In genomic region chr10:129165770-129166169, GRCh38 we compare ENCODE assay signal across 35 cellular contexts.
"Had no signal": no experiment of that assay in that cellular context is flagged by ENCODE, and none has a peak within 500 bp of the region (broad histone marks: within the 10 kb centered on the region; RNA-seq: fewer than 3 reads in every experiment).

No MANE protein-coding gene starts in this region.

- H3K4me1 ChIP-seq: ascending aorta had no signal

- H3K9me3 ChIP-seq: ascending aorta had no signal

- H3K9me3 Mint-ChIP-seq: activated B cell treated with CpG ODN at 0.5 μM for 24 hours; activated CD4-positive, alpha-beta memory T cell treated with anti-CD3 and anti-CD28 coated beads for 36 hours; activated CD4-positive, alpha-beta T cell treated with anti-CD3 and anti-CD28 coated beads, Interleukin-2, amount 10 ng/mL, durations not matched to agents 24 days and 14 days; activated CD8-positive, alpha-beta T cell treated with anti-CD3 and anti-CD28 coated beads for 36 hours; activated naive CD4-positive, alpha-beta T cell treated with anti-CD3 and anti-CD28 coated beads, Interleukin-2, amount 10 ng/mL, durations not matched to agents 7 days and 5 days; activated naive CD4-positive, alpha-beta T cell treated with anti-CD3 and anti-CD28 coated beads, Interleukin-2, amount 50 U/mL, for 24 hours; activated naive CD8-positive, alpha-beta T cell treated with anti-CD3 and anti-CD28 coated beads, Interleukin-2, amount 10 ng/mL, durations not matched to agents 7 days and 5 days; activated naive CD8-positive, alpha-beta T cell treated with anti-CD3 and anti-CD28 coated beads, Interleukin-2, amount 50 U/mL, for 24 hours; activated T-cell treated with anti-CD3 and anti-CD28 coated beads, Interleukin-2, amount 50 U/mL, for 4 hours; activated T-cell treated with anti-CD3 and anti-CD28 coated beads, Interleukin-2, amount 50 U/mL, for 72 hours; activated T-helper 1 cell treated with anti-CD3 and anti-CD28 coated beads, Interleukin-12 subunit alpha, Interleukin-12 subunit beta, Interleukin-2, Interleukin-4 antibody, amounts not matched to agents 30 ng/mL and 10 ng/mL and 1 ng/mL, durations not matched to agents 14 hours and 24 hours and 36 hours; activated T-helper 17 cell treated with anti-CD3 and anti-CD28 coated beads, Interleukin-2, amount 50 U/mL, for 72 hours; central memory CD8-positive, alpha-beta T cell; T-helper 1 cell treated with Interleukin-12 subunit alpha and Interleukin-12 subunit beta and Interleukin-4 antibody, amounts not matched to agents 30 μg/mL and 1 μg/mL, for 36 hours; T-helper 2 cell treated with Interferon-gamma antibody and Interleukin-4, amounts not matched to agents 5 μg/mL and 100 μg/mL, for 36 hours had no signal

- H3K36me3 Mint-ChIP-seq: activated CD4-positive, alpha-beta memory T cell treated with anti-CD3 and anti-CD28 coated beads for 36 hours; activated naive CD4-positive, alpha-beta T cell treated with anti-CD3 and anti-CD28 coated beads, Interleukin-2, amount 10 ng/mL, durations not matched to agents 7 days and 5 days; activated naive CD4-positive, alpha-beta T cell treated with anti-CD3 and anti-CD28 coated beads, Interleukin-2, amount 50 U/mL, for 24 hours; activated naive CD8-positive, alpha-beta T cell; activated naive CD8-positive, alpha-beta T cell treated with anti-CD3 and anti-CD28 coated beads, Interleukin-2, amount 10 ng/mL, durations not matched to agents 7 days and 5 days; brain had no signal

- DNase-seq: activated B cell treated with CpG ODN at 0.5 μM for 24 hours; activated CD4-positive, alpha-beta memory T cell treated with anti-CD3 and anti-CD28 coated beads for 36 hours; activated CD4-positive, alpha-beta T cell treated with anti-CD3 and anti-CD28 coated beads for 4 hours; activated CD4-positive, alpha-beta T cell treated with anti-CD3 and anti-CD28 coated beads, Interleukin-2, amount 10 ng/mL, durations not matched to agents 24 days and 14 days; activated CD4-positive, alpha-beta T cell treated with anti-CD3 and anti-CD28 coated beads, Interleukin-2, amount 50 U/mL, for 1 hour; activated CD4-positive, alpha-beta T cell treated with anti-CD3 and anti-CD28 coated beads, Interleukin-2, amount 50 U/mL, for 4 hours; activated CD4-positive, CD25-positive, alpha-beta regulatory T cell treated with anti-CD3 and anti-CD28 coated beads, Interleukin-2, amount 50 U/mL, for 72 hours; activated CD8-positive, alpha-beta memory T cell treated with anti-CD3 and anti-CD28 coated beads, Interleukin-2, amount 50 U/mL, for 4 hours; activated CD8-positive, alpha-beta T cell treated with anti-CD3 and anti-CD28 coated beads for 36 hours; activated effector memory CD4-positive, alpha-beta T cell treated with Interleukin-2 at 50 U/mL for 16 hours; activated gamma-delta T cell; activated naive CD4-positive, alpha-beta T cell treated with anti-CD3 and anti-CD28 coated beads, Interleukin-2, amount 10 ng/mL, durations not matched to agents 7 days and 5 days; activated naive CD4-positive, alpha-beta T cell treated with Interleukin-2 at 50 U/mL for 16 hours; activated naive CD8-positive, alpha-beta T cell treated with anti-CD3 and anti-CD28 coated beads, Interleukin-2, amount 10 ng/mL, durations not matched to agents 7 days and 5 days; activated naive CD8-positive, alpha-beta T cell treated with anti-CD3 and anti-CD28 coated beads, Interleukin-2, amount 50 U/mL, for 24 hours; activated T-cell treated with anti-CD3 and anti-CD28 coated beads for 4 hours; activated T-cell treated with anti-CD3 and anti-CD28 coated beads, Interleukin-2, amount 50 U/mL, for 1 hour; activated T-cell treated with anti-CD3 and anti-CD28 coated beads, Interleukin-2, amount 50 U/mL, for 4 hours; activated T-cell treated with anti-CD3 and anti-CD28 coated beads, Interleukin-2, amount 50 U/mL, for 72 hours; amygdala; anterior cingulate cortex; caudate nucleus; T-helper 2 cell; T-helper 9 cell had no signal

- H3K36me3 ChIP-seq: ascending aorta, cardiac muscle cell had no signal

- H3K27me3 Mint-ChIP-seq: activated B cell treated with CpG ODN at 0.5 μM for 24 hours; activated CD8-positive, alpha-beta T cell treated with anti-CD3 and anti-CD28 coated beads for 36 hours; activated naive CD8-positive, alpha-beta T cell; central memory CD8-positive, alpha-beta T cell had no signal

- H3K27ac ChIP-seq: ascending aorta, cardiac muscle cell, VCaP had no signal

- H3K4me3 Mint-ChIP-seq: activated B cell treated with CpG ODN at 0.5 μM for 24 hours; activated CD4-positive, alpha-beta memory T cell treated with anti-CD3 and anti-CD28 coated beads for 36 hours; activated CD4-positive, alpha-beta T cell treated with anti-CD3 and anti-CD28 coated beads, Interleukin-2, amount 10 ng/mL, durations not matched to agents 24 days and 14 days; activated CD8-positive, alpha-beta T cell treated with anti-CD3 and anti-CD28 coated beads for 36 hours; activated naive CD4-positive, alpha-beta T cell treated with anti-CD3 and anti-CD28 coated beads, Interleukin-2, amount 10 ng/mL, durations not matched to agents 7 days and 5 days; activated naive CD4-positive, alpha-beta T cell treated with anti-CD3 and anti-CD28 coated beads, Interleukin-2, amount 50 U/mL, for 24 hours; activated naive CD8-positive, alpha-beta T cell; activated naive CD8-positive, alpha-beta T cell treated with anti-CD3 and anti-CD28 coated beads, Interleukin-2, amount 10 ng/mL, durations not matched to agents 7 days and 5 days; activated naive CD8-positive, alpha-beta T cell treated with anti-CD3 and anti-CD28 coated beads, Interleukin-2, amount 50 U/mL, for 24 hours; activated T-cell treated with anti-CD3 and anti-CD28 coated beads, Interleukin-2, amount 50 U/mL, for 4 hours; activated T-cell treated with anti-CD3 and anti-CD28 coated beads, Interleukin-2, amount 50 U/mL, for 72 hours; activated T-helper 1 cell treated with anti-CD3 and anti-CD28 coated beads, Interleukin-12 subunit alpha, Interleukin-12 subunit beta, Interleukin-2, Interleukin-4 antibody, amounts not matched to agents 30 ng/mL and 10 ng/mL and 1 ng/mL, durations not matched to agents 14 hours and 24 hours and 36 hours; activated T-helper 17 cell treated with anti-CD3 and anti-CD28 coated beads, Interleukin-2, amount 50 U/mL, for 72 hours; brain; central memory CD8-positive, alpha-beta T cell; T-helper 1 cell treated with Interleukin-12 subunit alpha and Interleukin-12 subunit beta and Interleukin-4 antibody, amounts not matched to agents 30 μg/mL and 1 μg/mL, for 36 hours; T-helper 2 cell treated with Interferon-gamma antibody and Interleukin-4, amounts not matched to agents 5 μg/mL and 100 μg/mL, for 36 hours had no signal

- H3K4me1 Mint-ChIP-seq: activated B cell treated with CpG ODN at 0.5 μM for 24 hours; activated naive CD4-positive, alpha-beta T cell treated with anti-CD3 and anti-CD28 coated beads, Interleukin-2, amount 50 U/mL, for 24 hours; activated T-helper 17 cell treated with anti-CD3 and anti-CD28 coated beads, Interleukin-2, amount 50 U/mL, for 72 hours; central memory CD8-positive, alpha-beta T cell had no signal

- H3K4me3 ChIP-seq: ascending aorta, cardiac muscle cell had no signal

- H3K27ac Mint-ChIP-seq: activated B cell treated with CpG ODN at 0.5 μM for 24 hours; activated CD4-positive, alpha-beta memory T cell treated with anti-CD3 and anti-CD28 coated beads for 36 hours; activated CD4-positive, alpha-beta T cell treated with anti-CD3 and anti-CD28 coated beads, Interleukin-2, amount 10 ng/mL, durations not matched to agents 24 days and 14 days; activated CD8-positive, alpha-beta T cell treated with anti-CD3 and anti-CD28 coated beads for 36 hours; activated naive CD4-positive, alpha-beta T cell treated with anti-CD3 and anti-CD28 coated beads, Interleukin-2, amount 10 ng/mL, durations not matched to agents 7 days and 5 days; activated naive CD4-positive, alpha-beta T cell treated with anti-CD3 and anti-CD28 coated beads, Interleukin-2, amount 50 U/mL, for 24 hours; activated naive CD8-positive, alpha-beta T cell; activated naive CD8-positive, alpha-beta T cell treated with anti-CD3 and anti-CD28 coated beads, Interleukin-2, amount 10 ng/mL, durations not matched to agents 7 days and 5 days; activated naive CD8-positive, alpha-beta T cell treated with anti-CD3 and anti-CD28 coated beads, Interleukin-2, amount 50 U/mL, for 24 hours; activated T-cell treated with anti-CD3 and anti-CD28 coated beads, Interleukin-2, amount 50 U/mL, for 72 hours; activated T-helper 1 cell treated with anti-CD3 and anti-CD28 coated beads, Interleukin-12 subunit alpha, Interleukin-12 subunit beta, Interleukin-2, Interleukin-4 antibody, amounts not matched to agents 30 ng/mL and 10 ng/mL and 1 ng/mL, durations not matched to agents 14 hours and 24 hours and 36 hours; activated T-helper 17 cell treated with anti-CD3 and anti-CD28 coated beads, Interleukin-2, amount 50 U/mL, for 72 hours; T-helper 1 cell treated with Interleukin-12 subunit alpha and Interleukin-12 subunit beta and Interleukin-4 antibody, amounts not matched to agents 30 μg/mL and 1 μg/mL, for 36 hours; T-helper 2 cell treated with Interferon-gamma antibody and Interleukin-4, amounts not matched to agents 5 μg/mL and 100 μg/mL, for 36 hours had no signal

- ATAC-seq: activated CD8-positive, alpha-beta T cell treated with anti-CD3 and anti-CD28 coated beads for 36 hours; activated naive CD8-positive, alpha-beta T cell treated with anti-CD3 and anti-CD28 coated beads, Interleukin-2, amount 50 U/mL, for 24 hours; activated T-cell treated with anti-CD3 and anti-CD28 coated beads, Interleukin-2, amount 50 U/mL, for 4 hours; activated T-cell treated with anti-CD3 and anti-CD28 coated beads, Interleukin-2, amount 50 U/mL, for 72 hours; activated T-helper 17 cell treated with anti-CD3 and anti-CD28 coated beads, Interleukin-2, amount 50 U/mL, for 72 hours had no signal

- H3K27me3 ChIP-seq: ascending aorta, cardiac muscle cell had no signal
